ENCODE assay signal across 9 cellular contexts in the genomic region with DNA sequence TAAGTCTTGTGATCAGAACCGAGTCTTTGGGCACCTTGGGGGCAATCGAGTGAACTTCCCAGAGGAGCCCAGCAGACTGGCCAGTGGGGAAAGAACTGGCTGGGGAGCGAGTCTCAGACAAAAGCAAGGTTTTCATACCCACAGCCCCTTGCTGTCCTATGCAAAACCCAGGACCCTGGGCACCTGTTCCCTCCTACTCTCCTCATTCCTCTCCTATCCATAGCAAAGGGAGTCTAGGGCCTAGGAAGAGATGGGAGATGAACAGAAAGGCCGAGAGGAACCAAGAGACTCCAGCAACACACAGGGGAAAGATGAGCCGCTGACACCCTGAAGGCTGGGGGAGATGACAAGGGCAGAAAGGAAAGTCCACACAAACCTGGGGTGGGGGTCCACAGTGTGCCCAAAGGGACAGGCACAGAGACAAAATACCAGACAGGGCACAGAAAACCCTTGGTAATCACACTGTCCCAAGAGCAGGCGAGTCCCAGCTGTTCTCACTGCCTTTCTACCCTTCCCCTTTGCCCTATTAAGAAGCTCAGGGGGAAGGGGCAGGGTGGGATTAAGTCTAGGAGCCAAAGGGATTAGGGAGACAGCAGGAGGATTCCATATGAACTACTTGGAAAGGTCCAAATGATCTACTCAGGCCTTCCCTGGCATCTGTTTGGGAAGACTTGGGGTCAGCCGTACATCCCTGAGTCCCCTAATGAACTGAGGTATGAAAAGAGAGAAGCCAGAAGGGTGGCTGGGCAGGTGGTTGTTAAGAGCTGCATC. TPM values are rescaled to one million over a fixed set of nuclear protein-coding genes. Genes with fewer than 3 reads are reported as not detected.
DNase-seq lines count a peak whose midpoint lies in the region; ATAC-seq and TF ChIP-seq lines count a peak whose summit lies in the region.
"Had no signal": no experiment of that assay in that cellular context is flagged by ENCODE, and none has a peak within 500 bp of the region (broad histone marks: within the 10 kb centered on the region; RNA-seq: fewer than 3 reads in every experiment).

No MANE protein-coding gene starts in this region.

- TF ChIP-seq CTCF in NB4 (IDR thresholded peaks at IDR 0.05; ENCODE audit: low read depth, low read length): no peak
- TF ChIP-seq CTCF in colonic mucosa (IDR thresholded peaks at IDR 0.05): no peak
- no peak for TF ChIP-seq CTCF in nephron (IDR thresholded peaks at IDR 0.05; ENCODE audit: unreplicated experiment in 3 of 3)
- no peak for TF ChIP-seq CTCF in PC-9 (conservative IDR thresholded peaks at IDR 0.05)

- H3K27ac ChIP-seq in BLaER1 (peak overlapping the region; percentile 100), colonic mucosa (peak overlapping the region; percentile 84), PC-9 (no peak overlapping the region)

- H3K27ac Mint-ChIP-seq in nephron: peak overlapping the region; percentile 51 to 73 (median 63)
- H3K27ac Mint-ChIP-seq: progenitor cell of endocrine pancreas had no signal

- H3K27me3 Mint-ChIP-seq in nephron (ENCODE audit: low read depth): no peaks in the 10 kb centered on the region
- H3K27me3 Mint-ChIP-seq: progenitor cell of endocrine pancreas had no signal

- no peak overlapping the region for H2AFZ ChIP-seq in PC-9

- CTCF ChIA-PET in PC-9 (lab: Charles Lee): interaction anchor here (0.6 kb wide), 2 partner anchors 196 to 613 kb away, joined by 3 to 4 read pairs; a partner anchor contains a TSS

- H3K4me2 ChIP-seq in BLaER1 (peak overlapping the region; percentile 95), PC-9 (no peak overlapping the region)

- BruUV-seq in PC-9 (replicated peaks; lab: Mats Ljungman, UMichigan): no TSS peak

- TF ChIP-seq POLR2A in NB4 (IDR thresholded peaks at IDR 0.05; ENCODE audit: extremely low read depth, insufficient read length): no peak

- peaks cover 64% of the 10 kb centered on the region for H3F3A ChIP-seq in PC-9 (ENCODE audit: insufficient read depth, low read depth)

- peak overlapping the region; percentile 57 to 68 (median 64) for H3K4me3 Mint-ChIP-seq in nephron

- H3K27me3 ChIP-seq in BLaER1 (no peaks in the 10 kb centered on the region), colonic mucosa (no peaks in the 10 kb centered on the region), PC-9 (ENCODE audit: insufficient read depth, low read depth) (no peaks in the 10 kb centered on the region)

- no peak for ATAC-seq in HG02798 (IDR thresholded peaks at IDR 0.05; ENCODE audit: poor library complexity, unreplicated experiment)
- no peak for ATAC-seq in GM21529 (IDR thresholded peaks at IDR 0.05; ENCODE audit: unreplicated experiment)

- no peak for DNase-seq in NB4 (ENCODE audit: low read depth)
- DNase-seq in colonic mucosa: no peak
- no peak for DNase-seq in GM19238 (ENCODE audit: insufficient read length, low spot score)
- no peak for DNase-seq in PC-9

- H3K4me1 Mint-ChIP-seq in nephron: peaks cover 54% of the 10 kb centered on the region

- H3K4me1 ChIP-seq in BLaER1: peaks cover 59% of the 10 kb centered on the region
- peaks cover 4% of the 10 kb centered on the region for H3K4me1 ChIP-seq in colonic mucosa
- H3K4me1 ChIP-seq in PC-9 (replicated peaks; ENCODE audit: insufficient read depth): peaks cover 33% of the 10 kb centered on the region

- no peaks in the 10 kb centered on the region for H3K9me2 ChIP-seq in PC-9 (ENCODE audit: insufficient read depth)

- intact Hi-C loops in colonic mucosa (cut with DNase I): loop anchor here (1.0 to 2.0 kb wide), 2 partner anchors 42 to 51 kb away; no protein-coding TSS in a partner anchor
- intact Hi-C loops in PC-9 (cut with micrococcal nuclease; ENCODE audit: unreplicated experiment): loop anchor here (1.0 kb wide), 2 partner anchors 42 to 197 kb away; no protein-coding TSS in a partner anchor

- H3K79me2 ChIP-seq in PC-9 (ENCODE audit: low read depth): peaks cover 48% of the 10 kb centered on the region

- no peaks in the 10 kb centered on the region for H3K9me3 Mint-ChIP-seq in nephron

- H3K9me3 ChIP-seq in BLaER1: no peaks in the 10 kb centered on the region
- no peaks in the 10 kb centered on the region for H3K9me3 ChIP-seq in colonic mucosa
- H3K9me3 ChIP-seq in PC-9 (ENCODE audit: insufficient read depth, low read depth): no peaks in the 10 kb centered on the region

- H3K36me3 Mint-ChIP-seq in nephron (ENCODE audit: low read depth): peaks cover 34% of the 10 kb centered on the region

- H4K20me1 ChIP-seq in BLaER1 (peaks cover 80% of the 10 kb centered on the region), PC-9 (ENCODE audit: insufficient read depth) (no peaks in the 10 kb centered on the region)

- H3K4me3 ChIP-seq in BLaER1: peak overlapping the region; percentile 91
- H3K4me3 ChIP-seq in NB4 (ENCODE audit: low read depth, low read length): peak overlapping the region; percentile 41
- H3K4me3 ChIP-seq in colonic mucosa: peak overlapping the region; percentile 53
- H3K4me3 ChIP-seq in PC-9: no peak overlapping the region

- H3K9ac ChIP-seq in BLaER1 (peak overlapping the region; percentile 100), colonic mucosa (ENCODE audit: low read depth in 2 of 2, low read length in 2 of 2) (peak overlapping the region; percentile 40 to 48)

- H3K36me3 ChIP-seq in BLaER1 (peaks cover 66% of the 10 kb centered on the region), colonic mucosa (peaks cover 6% of the 10 kb centered on the region), PC-9 (ENCODE audit: low read depth) (no peaks in the 10 kb centered on the region)

- POLR2A ChIA-PET in PC-9 (lab: Charles Lee; ENCODE audit: unreplicated experiment): interaction anchor here (0.6 kb wide), 1 partner anchor 37 kb away, joined by 3 read pairs; a partner anchor contains a TSS

RNA-seq across cellular contexts. Expression of a gene that starts 6.5 kb away (rescaled TPM):
- total RNA-seq in colonic mucosa (10 to 100 TPM in 1 of 2 donors, 1 to 10 TPM in 1; 8.3 to 22.8 TPM), PC-9 (2021) (56.2 and 68.6 TPM in 2 replicates)

RNA-seq across cellular contexts. Expression of a gene that starts 7.1 kb away (rescaled TPM):
- total RNA-seq in colonic mucosa (10 to 100 TPM; 25.9 to 35.1 TPM), PC-9 (2021) (42.1 and 43.5 TPM in 2 replicates)

RNA-seq across cellular contexts. Expression of a gene that starts 10.8 kb away (rescaled TPM):
- 10 to 100 TPM in 1 of 2 donors, 1 to 10 TPM in 1; 7.4 to 19.2 TPM for total RNA-seq in colonic mucosa
- total RNA-seq in PC-9 (2021): 25.8 and 38.3 TPM in 2 replicates

RNA-seq across cellular contexts. Expression of a gene that starts 33.0 kb away (rescaled TPM):
- 10 to 100 TPM; 71.3 to 83.3 TPM for total RNA-seq in colonic mucosa
- 21.2 and 33.3 TPM in 2 replicates for total RNA-seq in PC-9 (2021)

RNA-seq across cellular contexts. Expression of a gene that starts 37.1 kb away (rescaled TPM):
- 10 to 100 TPM; 14.0 to 59.0 TPM for total RNA-seq in colonic mucosa
- 72.9 and 81.6 TPM in 2 replicates for total RNA-seq in PC-9 (2021)
